35 cellular contexts compared by ENCODE assay signal in the genomic region with DNA sequence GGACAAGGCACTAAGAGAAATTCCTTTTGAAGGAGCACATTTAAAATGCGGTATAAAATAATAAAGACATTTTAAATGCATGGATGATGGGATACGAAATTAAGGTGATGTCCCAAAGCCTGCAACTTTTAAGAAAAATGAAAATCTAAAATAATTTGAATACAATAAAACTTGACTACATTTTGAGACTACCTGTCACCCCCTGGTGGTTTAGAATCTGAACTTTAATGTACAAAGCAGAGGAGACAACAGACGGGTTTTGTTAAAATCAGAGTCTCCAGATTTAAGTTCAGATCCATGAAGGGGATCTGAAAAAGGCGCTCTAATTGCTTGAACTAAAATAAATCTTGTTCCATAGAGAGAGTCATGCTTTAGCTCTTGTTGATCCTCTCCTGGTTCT.
DNase-seq lines count a peak whose midpoint lies in the region; ATAC-seq, FAIRE-seq and TF ChIP-seq lines count a peak whose summit lies in the region.
"Had no signal": no experiment of that assay in that cellular context is flagged by ENCODE, and none has a peak within 500 bp of the region (broad histone marks: within the 10 kb centered on the region; RNA-seq: fewer than 3 reads in every experiment).

No MANE protein-coding gene starts in this region.

- H3K36me3 ChIP-seq in BE2C: no peaks in the 10 kb centered on the region
- no peaks in the 10 kb centered on the region for H3K36me3 ChIP-seq in RWPE2 (ENCODE audit: low read depth)
- no peaks in the 10 kb centered on the region for H3K36me3 ChIP-seq in right lobe of liver
- no peaks in the 10 kb centered on the region for H3K36me3 ChIP-seq in effector memory CD4-positive, alpha-beta T cell (ENCODE audit: control insufficient read depth, insufficient read depth, low read length)
- H3K36me3 ChIP-seq: ascending aorta, gastroesophageal sphincter, MG63, neutrophil, uterus had no signal

- peak; percentile 30 for FAIRE-seq in islet of Langerhans (lab: Jason Lieb, UNC)
- FAIRE-seq: A549, H54 had no signal

- no peak overlapping the region for H3K14ac ChIP-seq in H9 (ENCODE audit: insufficient read depth, low read length)

- H3K9me3 Mint-ChIP-seq in H9: no peaks in the 10 kb centered on the region
- H3K9me3 Mint-ChIP-seq: IgD-negative memory B cell; T-helper 1 cell treated with Interleukin-12 subunit alpha and Interleukin-12 subunit beta and Interleukin-4 antibody, amounts not matched to agents 30 μg/mL and 1 μg/mL, for 36 hours had no signal

- no peak overlapping the region for H2BK15ac ChIP-seq in H9 (ENCODE audit: low read depth, low read length)

- H4K91ac ChIP-seq in H9 (ENCODE audit: insufficient read length, low read depth, low read length): no peak overlapping the region

- H3K36me3 Mint-ChIP-seq in H9 (ENCODE audit: insufficient read depth in 1 of 3, low read depth in 3 of 3): no peaks in the 10 kb centered on the region
- H3K36me3 Mint-ChIP-seq: activated naive CD4-positive, alpha-beta T cell treated with anti-CD3 and anti-CD28 coated beads, Interleukin-2, amount 50 U/mL, for 72 hours; IgD-negative memory B cell; immature natural killer cell; memory B cell had no signal

- no peak overlapping the region for H2AK5ac ChIP-seq in H9 (ENCODE audit: insufficient read length, low read length)

- H3K9me3 ChIP-seq in BE2C (no peaks in the 10 kb centered on the region), H9 (ENCODE audit: control insufficient read depth, low read depth, low read length) (no peaks in the 10 kb centered on the region), RWPE2 (ENCODE audit: severe bottlenecking) (no peaks in the 10 kb centered on the region), right lobe of liver (no peaks in the 10 kb centered on the region)
- H3K9me3 ChIP-seq in effector memory CD4-positive, alpha-beta T cell (ENCODE audit: control insufficient read depth, low read length): no peaks in the 10 kb centered on the region
- H3K9me3 ChIP-seq: A549, ascending aorta, gastroesophageal sphincter, MG63, neutrophil, uterus had no signal

- ATAC-seq in RWPE2 (ENCODE audit: low read depth) (no peak), right lobe of liver (no peak)
- ATAC-seq: A549; activated CD8-positive, alpha-beta T cell treated with anti-CD3 and anti-CD28 coated beads, Interleukin-2, amount 10 ng/mL, durations not matched to agents 7 days and 5 days; activated naive CD4-positive, alpha-beta T cell treated with anti-CD3 and anti-CD28 coated beads, Interleukin-2, amount 50 U/mL, for 72 hours; gastroesophageal sphincter; left lobe of liver; sciatic nerve had no signal

- no peak overlapping the region for H2AFZ ChIP-seq in H9 (ENCODE audit: low read length)

- TF ChIP-seq POLR2A in right lobe of liver (IDR thresholded peaks at IDR 0.05): no peak

- H3K23me2 ChIP-seq in H9 (ENCODE audit: insufficient read length, low read depth, low read length, poor library complexity, severe bottlenecking): no peaks in the 10 kb centered on the region

- H2BK120ac ChIP-seq in H9 (ENCODE audit: low read depth, low read length, poor library complexity, severe bottlenecking): no peak overlapping the region

- H3K4me1 ChIP-seq in BE2C (no peaks in the 10 kb centered on the region), H9 (ENCODE audit: insufficient read depth, low read length) (no peaks in the 10 kb centered on the region), RWPE2 (ENCODE audit: insufficient read depth, poor library complexity, severe bottlenecking) (no peaks in the 10 kb centered on the region), right lobe of liver (no peaks in the 10 kb centered on the region)
- H3K4me1 ChIP-seq in effector memory CD4-positive, alpha-beta T cell (ENCODE audit: control insufficient read depth, insufficient read depth, low read length, poor library complexity, severe bottlenecking): no peaks in the 10 kb centered on the region
- H3K4me1 ChIP-seq: A549, ascending aorta, gastroesophageal sphincter, uterus had no signal

- no peak overlapping the region for H3T11ph ChIP-seq in H9 (ENCODE audit: low read length)

- DNase-seq in BE2C (no peak), H9 (no peak), RWPE2 (ENCODE audit: low spot score) (no peak), right lobe of liver (no peak), NCI-H1436 (lab: John Stamatoyannopoulos, UW) (no peak)
- no peak for DNase-seq in stimulated activated CD4-positive, alpha-beta T cell treated with anti-CD3 and anti-CD28 coated beads, Interleukin-4, amount 100 ng/mL, for 1 hour
- DNase-seq in effector memory CD4-positive, alpha-beta T cell: no peak
- DNase-seq: activated CD4-positive, CD25-positive, alpha-beta regulatory T cell treated with anti-CD3 and anti-CD28 coated beads, Interleukin-2, amount 50 U/mL, for 72 hours; activated CD8-positive, alpha-beta T cell treated with anti-CD3 and anti-CD28 coated beads, Interleukin-2, amount 10 ng/mL, durations not matched to agents 7 days and 5 days; dermis blood vessel endothelial cell; DMS53; hippocampal formation; immature natural killer cell; MG63; NCI-H1417; NCI-H2081; NCI-H2227 treated with DMSO at 0.1 percent for 48 hours; RPMI8226; stimulated activated CD4-positive, alpha-beta T cell treated with anti-CD3 and anti-CD28 coated beads, Interleukin-12 subunit alpha, Interleukin-12 subunit beta, amount 100 ng/mL, for 4 hours; stimulated activated naive CD4-positive, alpha-beta T cell; uterus had no signal

- H4K8ac ChIP-seq in H9 (replicated peaks; ENCODE audit: insufficient read length, low read depth, low read length): no peak overlapping the region

- H2BK12ac ChIP-seq in H9 (ENCODE audit: insufficient read length, low read depth, low read length): no peak overlapping the region

- no CpG with 5 or more reads among the region's 4 CpGs for whole genome bisulfite sequencing in H9 (ENCODE audit: extremely low coverage, insufficient read length, low lambda C conversion rate)
- 67% methylated on average over 4 of the region's 4 CpGs for WGBS in right lobe of liver (ENCODE audit: insufficient coverage, low coverage, low lambda C conversion rate, missing lambda C conversion rate)

- H3K27ac ChIP-seq in H9 (ENCODE audit: insufficient read length, low read depth, low read length): no peak overlapping the region
- H3K27ac ChIP-seq in RWPE2 (ENCODE audit: poor library complexity, severe bottlenecking): no peak overlapping the region
- H3K27ac ChIP-seq in right lobe of liver: no peak overlapping the region
- no peak overlapping the region for H3K27ac ChIP-seq in effector memory CD4-positive, alpha-beta T cell (ENCODE audit: insufficient read depth, low read length, poor library complexity, severe bottlenecking)
- H3K27ac ChIP-seq: A549, ascending aorta, gastroesophageal sphincter, neutrophil, uterus had no signal

- no peak overlapping the region for H3K9ac ChIP-seq in H9 (ENCODE audit: extremely low read depth, insufficient read length, low read length)

- H3K27ac Mint-ChIP-seq in H9: no peak overlapping the region
- H3K27ac Mint-ChIP-seq: activated CD8-positive, alpha-beta T cell treated with anti-CD3 and anti-CD28 coated beads, Interleukin-2, amount 10 ng/mL, durations not matched to agents 7 days and 5 days; activated naive CD4-positive, alpha-beta T cell treated with anti-CD3 and anti-CD28 coated beads, Interleukin-2, amount 50 U/mL, for 72 hours; activated T-helper 2 cell treated with anti-CD3 and anti-CD28 coated beads, Interferon-gamma antibody, Interleukin-2, Interleukin-4, amounts not matched to agents 10 μg/mL and 5 μg/mL and 100 μg/mL, durations not matched to agents 14 hours and 24 hours and 36 hours; IgD-negative memory B cell; immature natural killer cell; memory B cell; progenitor cell of endocrine pancreas; T-helper 1 cell treated with Interleukin-12 subunit alpha and Interleukin-12 subunit beta and Interleukin-4 antibody, amounts not matched to agents 30 μg/mL and 1 μg/mL, for 36 hours had no signal

- H3K4me2 ChIP-seq in H9 (ENCODE audit: insufficient read depth, insufficient read length, low read length): no peak overlapping the region
- H3K4me2 ChIP-seq: A549 had no signal

- no peaks in the 10 kb centered on the region for H3K79me1 ChIP-seq in H9 (ENCODE audit: insufficient read depth, low read depth, low read length, poor library complexity, severe bottlenecking)

- H3K56ac ChIP-seq in H9 (ENCODE audit: insufficient read length, low read depth, low read length): no peak overlapping the region

- H3K23ac ChIP-seq in H9 (ENCODE audit: insufficient read length, low read depth, low read length): no peak overlapping the region

- no peaks in the 10 kb centered on the region for H3K79me2 ChIP-seq in H9 (ENCODE audit: insufficient read depth, low read length)

- intact Hi-C loops in right lobe of liver (cut with DNase I): no loop called here

- H2BK5ac ChIP-seq in H9 (ENCODE audit: insufficient read length, low read length): no peak overlapping the region

- H3K4me3 ChIP-seq in BE2C (ENCODE audit: low read depth, low read length): no peak overlapping the region
- no peak overlapping the region for H3K4me3 ChIP-seq in RWPE2 (ENCODE audit: severe bottlenecking)
- H3K4me3 ChIP-seq in right lobe of liver: no peak overlapping the region
- no peak overlapping the region for H3K4me3 ChIP-seq in effector memory CD4-positive, alpha-beta T cell (ENCODE audit: insufficient read depth, low read depth, low read length, poor library complexity, severe bottlenecking)
- H3K4me3 ChIP-seq: A549, ascending aorta, gastroesophageal sphincter, MG63, uterus had no signal

- H2BK20ac ChIP-seq in H9 (ENCODE audit: low read depth, low read length, poor library complexity, severe bottlenecking): no peak overlapping the region

- no peaks in the 10 kb centered on the region for H3K27me3 Mint-ChIP-seq in H9 (ENCODE audit: low read depth)
- H3K27me3 Mint-ChIP-seq: IgD-negative memory B cell, memory B cell, progenitor cell of endocrine pancreas had no signal

- no peak overlapping the region for H4K5ac ChIP-seq in H9 (ENCODE audit: insufficient read length, low read depth, low read length)

- TF ChIP-seq CTCF in BE2C (IDR thresholded peaks at IDR 0.05; ENCODE audit: low read depth, low read length) (peak; percentile 32; the same call in 1 of the 2 replicates), H9 (conservative IDR thresholded peaks at IDR 0.05) (peak; percentile 49; the same call in 2 of the 3 replicates), RWPE2 (IDR thresholded peaks at IDR 0.05; ENCODE audit: poor library complexity, severe bottlenecking) (peak; percentile 10), right lobe of liver (IDR thresholded peaks at IDR 0.05) (no peak)

- H3K4me3 Mint-ChIP-seq in H9: no peak overlapping the region
- H3K4me3 Mint-ChIP-seq: activated CD8-positive, alpha-beta T cell treated with anti-CD3 and anti-CD28 coated beads, Interleukin-2, amount 10 ng/mL, durations not matched to agents 7 days and 5 days; IgD-negative memory B cell; immature natural killer cell; memory B cell; T-helper 1 cell treated with Interleukin-12 subunit alpha and Interleukin-12 subunit beta and Interleukin-4 antibody, amounts not matched to agents 30 μg/mL and 1 μg/mL, for 36 hours had no signal

- no peak overlapping the region for H3K4ac ChIP-seq in H9 (ENCODE audit: low read depth, low read length)

- no peak overlapping the region for H3K18ac ChIP-seq in H9 (ENCODE audit: insufficient read length, low read depth, low read length)

- H3K27me3 ChIP-seq in BE2C: no peaks in the 10 kb centered on the region
- H3K27me3 ChIP-seq in H9 (ENCODE audit: insufficient read depth, low read length): no peaks in the 10 kb centered on the region
- peaks cover 3% of the 10 kb centered on the region for H3K27me3 ChIP-seq in RWPE2 (ENCODE audit: insufficient read depth, poor library complexity, severe bottlenecking)
- H3K27me3 ChIP-seq in right lobe of liver: peaks cover 0 to 3% of the 10 kb centered on the region in 2 donors
- H3K27me3 ChIP-seq in effector memory CD4-positive, alpha-beta T cell (replicated peaks; ENCODE audit: control insufficient read depth, insufficient read depth, low read length, poor library complexity, severe bottlenecking): no peaks in the 10 kb centered on the region
- H3K27me3 ChIP-seq: ascending aorta, gastroesophageal sphincter, MG63, neutrophil, uterus had no signal

- no peaks in the 10 kb centered on the region for H3K4me1 Mint-ChIP-seq in H9
- H3K4me1 Mint-ChIP-seq: IgD-negative memory B cell, immature natural killer cell, memory B cell had no signal

- H4K20me1 ChIP-seq in H9 (ENCODE audit: control insufficient read depth, insufficient read depth, insufficient read length): no peaks in the 10 kb centered on the region

Comparison
In these comparisons a context has a peak if more than half of its experiments do, and no peak if none do; other contexts are left out.
1. CTCF ChIP-seq: peak in BE2C (single experiment), H9 (single experiment) and RWPE2 (single experiment); none in right lobe of liver (0 of 4).